In the genomic region with DNA sequence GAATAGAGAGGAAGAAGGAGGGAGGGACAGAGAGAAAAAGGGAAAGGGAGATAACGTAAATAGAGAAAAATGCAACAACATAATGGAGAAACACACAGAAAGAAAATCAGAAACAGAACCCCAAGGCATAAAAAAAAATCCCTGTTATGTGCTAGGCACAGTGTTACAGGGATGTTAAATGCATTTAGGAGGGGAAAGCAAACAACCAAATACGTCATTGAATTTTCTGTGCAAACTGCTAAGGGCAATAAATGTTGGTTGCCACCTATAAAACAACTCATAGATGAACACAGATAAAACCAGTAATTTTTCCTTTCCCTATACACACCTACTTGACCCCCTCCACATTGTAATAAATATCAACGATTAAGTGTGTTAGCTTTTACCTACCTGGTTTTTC, we compare ENCODE assay signal across 2 cellular contexts.
TF ChIP-seq lines count a peak whose summit lies in the region.

No MANE protein-coding gene starts in this region.

TF ChIP-seq in SK-N-SH, 30 proteins besides CTCF, POLR2A, EP300 and RAD21 (continued from another document):
- TF ChIP-seq EZH2phosphoT487 (IDR thresholded peaks at IDR 0.05; ENCODE audit: borderline replicate concordance, low read depth) (no peak), ELF1 (IDR thresholded peaks at IDR 0.05) (no peak), TEAD4 (IDR thresholded peaks at IDR 0.05; ENCODE audit: borderline replicate concordance, insufficient read depth) (no peak), JUND (IDR thresholded peaks at IDR 0.05) (no peak), SMC3 (IDR thresholded peaks at IDR 0.05; ENCODE audit: low read depth, low read length) (no peak), RXRA (IDR thresholded peaks at IDR 0.05; ENCODE audit: borderline replicate concordance, low read depth) (no peak), MEF2A (IDR thresholded peaks at IDR 0.05; ENCODE audit: borderline replicate concordance, low read depth) (no peak)

TF ChIP-seq in SK-N-SH treated with all-trans-retinoic acid at 6 μM for 48 hours, 23 proteins besides CTCF, POLR2A, EP300 and RAD21 (continued from another document):
- TF ChIP-seq, protein P1, sequence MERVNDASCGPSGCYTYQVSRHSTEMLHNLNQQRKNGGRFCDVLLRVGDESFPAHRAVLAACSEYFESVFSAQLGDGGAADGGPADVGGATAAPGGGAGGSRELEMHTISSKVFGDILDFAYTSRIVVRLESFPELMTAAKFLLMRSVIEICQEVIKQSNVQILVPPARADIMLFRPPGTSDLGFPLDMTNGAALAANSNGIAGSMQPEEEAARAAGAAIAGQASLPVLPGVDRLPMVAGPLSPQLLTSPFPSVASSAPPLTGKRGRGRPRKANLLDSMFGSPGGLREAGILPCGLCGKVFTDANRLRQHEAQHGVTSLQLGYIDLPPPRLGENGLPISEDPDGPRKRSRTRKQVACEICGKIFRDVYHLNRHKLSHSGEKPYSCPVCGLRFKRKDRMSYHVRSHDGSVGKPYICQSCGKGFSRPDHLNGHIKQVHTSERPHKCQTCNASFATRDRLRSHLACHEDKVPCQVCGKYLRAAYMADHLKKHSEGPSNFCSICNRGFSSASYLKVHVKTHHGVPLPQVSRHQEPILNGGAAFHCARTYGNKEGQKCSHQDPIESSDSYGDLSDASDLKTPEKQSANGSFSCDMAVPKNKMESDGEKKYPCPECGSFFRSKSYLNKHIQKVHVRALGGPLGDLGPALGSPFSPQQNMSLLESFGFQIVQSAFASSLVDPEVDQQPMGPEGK (CRISPR knock-in tag; IDR thresholded peaks at IDR 0.05; ENCODE audit: borderline replicate concordance): no peak
- no peak for TF ChIP-seq TOX (CRISPR knock-in tag; IDR thresholded peaks at IDR 0.05; ENCODE audit: borderline replicate concordance)
TF ChIP-seq in SK-N-SH treated with all-trans-retinoic acid at 6 μM for 48 hours: peak in this region for 0.
